Comparison of ENCODE assay signal across 28 cellular contexts in the genomic region with DNA sequence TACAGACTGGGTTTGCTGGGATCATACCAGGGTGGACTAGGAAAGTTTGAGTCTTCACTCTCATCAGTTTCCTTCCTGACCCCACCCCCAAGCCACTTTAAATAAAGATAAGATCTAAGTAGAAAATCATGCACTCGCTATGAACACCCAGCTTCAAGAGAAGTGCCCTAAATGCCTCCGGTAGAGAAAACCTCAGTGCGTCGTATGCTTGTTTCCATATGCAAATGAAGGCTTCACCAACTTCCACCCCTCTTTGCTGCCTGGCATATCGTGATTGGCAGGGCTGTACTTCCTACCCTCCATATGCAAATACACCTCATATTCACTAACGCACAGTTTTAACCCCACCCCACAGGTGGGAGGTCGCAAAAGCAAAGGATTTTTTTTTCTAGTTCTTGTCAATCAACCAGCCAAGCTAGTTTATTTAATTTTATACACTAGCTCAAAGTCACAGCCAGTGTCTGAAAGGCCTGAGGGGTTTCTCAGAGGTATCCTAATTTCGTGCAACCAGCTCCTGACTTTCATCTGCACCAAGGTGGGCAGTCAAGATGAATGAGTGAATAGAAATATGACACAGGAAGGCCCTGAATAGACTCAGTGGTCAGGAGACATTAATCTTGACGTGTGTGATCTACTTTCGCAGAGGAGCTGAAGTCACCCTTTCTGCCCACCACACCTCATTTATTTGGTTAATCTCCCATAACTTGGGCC.
"Had no signal": no experiment of that assay in that cellular context is flagged by ENCODE, and none has a peak within 500 bp of the region (broad histone marks: within the 10 kb centered on the region; RNA-seq: fewer than 3 reads in every experiment).

No MANE protein-coding gene starts in this region.

- H3K4me1 ChIP-seq: heart right ventricle, lower lobe of right lung, prostate gland, right atrium auricular region, suprapubic skin, transverse colon, vagina had no signal

- DNase-seq: cortex of kidney; dorsolateral prefrontal cortex; effector CD4-positive, alpha-beta T cell; foreskin melanocyte; glutamatergic neuron; heart right ventricle; hippocampal formation; left colon; left ventricle myocardium superior; lower lobe of right lung; naive B cell; nephron progenitor cell; nucleus accumbens; stimulated activated CD4-positive, alpha-beta T cell treated with anti-CD3 and anti-CD28 coated beads, Interleukin-12 subunit alpha, Interleukin-12 subunit beta, amount 100 ng/mL, for 4 hours; stimulated activated CD4-positive, alpha-beta T cell treated with anti-CD3 and anti-CD28 coated beads, Interleukin-1b, Interleukin-23, amount 100 ng/mL, for 48 hours; stimulated activated CD4-positive, alpha-beta T cell treated with anti-CD3 and anti-CD28 coated beads, Interleukin-4, amount 100 ng/mL, for 1 hour; stimulated activated CD8-positive, alpha-beta memory T cell treated with anti-CD3 and anti-CD28 coated beads, Interleukin-4, amount 100 ng/mL, for 48 hours; stimulated activated naive CD4-positive, alpha-beta T cell; stimulated activated naive CD8-positive, alpha-beta T cell treated with anti-CD3 and anti-CD28 coated beads, Interleukin-15, amount 100 ng/mL, for 72 hours; transverse colon had no signal

- H3K27ac ChIP-seq: dorsolateral prefrontal cortex, epithelial cell of prostate, heart right ventricle, lower lobe of right lung, prostate gland, right atrium auricular region, suprapubic skin, transverse colon, vagina had no signal

- H3K4me1 Mint-ChIP-seq: naive B cell; stimulated activated naive CD8-positive, alpha-beta T cell treated with anti-CD3 and anti-CD28 coated beads, Interleukin-15, amount 100 ng/mL, for 72 hours had no signal

- H3K9me3 ChIP-seq: heart right ventricle, lower lobe of right lung, prostate gland, right atrium auricular region, suprapubic skin, transverse colon, vagina had no signal

- H3K4me3 ChIP-seq: dorsolateral prefrontal cortex, heart right ventricle, lower lobe of right lung, prostate gland, right atrium auricular region, smooth muscle cell, suprapubic skin, transverse colon, vagina had no signal

- H3K27ac Mint-ChIP-seq: naive B cell; nephron progenitor cell; stimulated activated naive CD8-positive, alpha-beta T cell treated with anti-CD3 and anti-CD28 coated beads, Interleukin-15, amount 100 ng/mL, for 72 hours had no signal

- H3K4me3 Mint-ChIP-seq: naive B cell; nephron progenitor cell; stimulated activated naive CD8-positive, alpha-beta T cell treated with anti-CD3 and anti-CD28 coated beads, Interleukin-15, amount 100 ng/mL, for 72 hours had no signal

- H3K36me3 Mint-ChIP-seq: naive B cell had no signal

- ATAC-seq: esophagus mucosa; heart right ventricle; left colon; left ventricle myocardium superior; lower lobe of right lung; sciatic nerve; stimulated activated naive CD8-positive, alpha-beta T cell treated with anti-CD3 and anti-CD28 coated beads, Interleukin-15, amount 100 ng/mL, for 72 hours had no signal

- H3K27me3 ChIP-seq: right atrium auricular region, suprapubic skin, transverse colon, vagina had no signal

- H3K9me3 Mint-ChIP-seq: nephron progenitor cell had no signal

- H3K36me3 ChIP-seq: heart right ventricle, lower lobe of right lung, prostate gland, right atrium auricular region, suprapubic skin, transverse colon, vagina had no signal

- H3K4me2 ChIP-seq: smooth muscle cell had no signal

- H3K27me3 Mint-ChIP-seq: naive B cell had no signal
